ENCODE assay signal across 11 cellular contexts in genomic region chr13:40776232-40776631, GRCh38. TPM values are rescaled to one million over a fixed set of nuclear protein-coding genes. Genes with fewer than 3 reads are reported as not detected.
DNase-seq lines count a peak whose midpoint lies in the region; ATAC-seq and TF ChIP-seq lines count a peak whose summit lies in the region.
"Had no signal": no experiment of that assay in that cellular context is flagged by ENCODE, and none has a peak within 500 bp of the region (broad histone marks: within the 10 kb centered on the region; RNA-seq: fewer than 3 reads in every experiment).

No MANE protein-coding gene starts in this region.

- CTCF ChIA-PET in activated CD4-positive, alpha-beta memory T cell treated with anti-CD3 and anti-CD28 coated beads for 36 hours (lab: Charles Lee), result interaction anchor here (1.0 to 2.6 kb wide), 6 partner anchors 12 to 1090 kb away, joined by 3 to 27 read pairs (median 4); partner anchors contain the start of gene SLC25A15

- peak overlapping the region in 6 of 7 donors; percentile 42 to 98 (median 94) for H3K27ac Mint-ChIP-seq in CD14-positive monocyte
- H3K27ac Mint-ChIP-seq in HFFc6, result peak overlapping the region; percentile 82; the same call in 1 of the 2 replicates
- H3K27ac Mint-ChIP-seq in activated CD4-positive, alpha-beta memory T cell treated with anti-CD3 and anti-CD28 coated beads for 36 hours, result peak overlapping the region; percentile 96
- H3K27ac Mint-ChIP-seq in memory B cell, result no peak overlapping the region

- H3K4me3 Mint-ChIP-seq in CD14-positive monocyte (no peak overlapping the region), HFFc6 (peak overlapping the region; percentile 77), memory B cell (peak overlapping the region; percentile 55)
- H3K4me3 Mint-ChIP-seq in activated CD4-positive, alpha-beta memory T cell treated with anti-CD3 and anti-CD28 coated beads for 36 hours, result peak overlapping the region; percentile 64

- peaks cover 0 to 1% (median 0%) of the 10 kb centered on the region in 3 donors for H3K27me3 Mint-ChIP-seq in CD14-positive monocyte (ENCODE audit: low read depth in 3 of 3)
- H3K27me3 Mint-ChIP-seq in HFFc6 (ENCODE audit: insufficient read depth), result peaks cover 1% of the 10 kb centered on the region; the same call in 1 of the 2 replicates
- no peaks in the 10 kb centered on the region for H3K27me3 Mint-ChIP-seq in activated CD4-positive, alpha-beta memory T cell treated with anti-CD3 and anti-CD28 coated beads for 36 hours
- no peaks in the 10 kb centered on the region for H3K27me3 Mint-ChIP-seq in memory B cell

- ATAC-seq in memory B cell (ENCODE audit: low read depth) (no peak), GM19324 (IDR thresholded peaks at IDR 0.05; ENCODE audit: low FRiP score, unreplicated experiment) (no peak), GM18519 (IDR thresholded peaks at IDR 0.05; ENCODE audit: low FRiP score, unreplicated experiment) (no peak)

- H3K4me1 Mint-ChIP-seq in CD14-positive monocyte, result peaks cover 31% of the 10 kb centered on the region
- peaks cover 26% of the 10 kb centered on the region for H3K4me1 Mint-ChIP-seq in HFFc6 (ENCODE audit: low read depth)
- peaks cover 31% of the 10 kb centered on the region for H3K4me1 Mint-ChIP-seq in activated CD4-positive, alpha-beta memory T cell treated with anti-CD3 and anti-CD28 coated beads for 36 hours (ENCODE audit: low read depth)
- H3K4me1 Mint-ChIP-seq in memory B cell, result peaks cover 13% of the 10 kb centered on the region

- DNase-seq in CD14-positive monocyte (ENCODE audit: low spot score), result no peak
- DNase-seq in HFFc6, result no peak
- DNase-seq in activated CD4-positive, alpha-beta memory T cell treated with anti-CD3 and anti-CD28 coated beads for 36 hours, result peak; percentile 64
- DNase-seq in memory B cell (ENCODE audit: low spot score in 2 of 2), result no peak
- no peak for DNase-seq in HuH-7 (ENCODE audit: low spot score)
- DNase-seq in hepatic stellate cell (ENCODE audit: low spot score), result no peak
- DNase-seq: aorta, NCI-H1105, pancreas had no signal

- POLR2A ChIA-PET in activated CD4-positive, alpha-beta memory T cell treated with anti-CD3 and anti-CD28 coated beads for 36 hours (lab: Charles Lee), result interaction anchor here (0.7 to 0.8 kb wide), 2 partner anchors 12 to 701 kb away, joined by 3 to 4 read pairs; no protein-coding TSS in a partner anchor

- no peak for TF ChIP-seq CTCF in CD14-positive monocyte (IDR thresholded peaks at IDR 0.05)
- no peak for TF ChIP-seq CTCF in HFFc6 (IDR thresholded peaks at IDR 0.05)

- H3K36me3 Mint-ChIP-seq in CD14-positive monocyte (no peaks in the 10 kb centered on the region), HFFc6 (ENCODE audit: low read depth) (no peaks in the 10 kb centered on the region), memory B cell (no peaks in the 10 kb centered on the region)
- H3K36me3 Mint-ChIP-seq in activated CD4-positive, alpha-beta memory T cell treated with anti-CD3 and anti-CD28 coated beads for 36 hours, result no peaks in the 10 kb centered on the region

- H3K9me3 Mint-ChIP-seq in CD14-positive monocyte (no peaks in the 10 kb centered on the region), HFFc6 (no peaks in the 10 kb centered on the region), memory B cell (no peaks in the 10 kb centered on the region)
- no peaks in the 10 kb centered on the region for H3K9me3 Mint-ChIP-seq in activated CD4-positive, alpha-beta memory T cell treated with anti-CD3 and anti-CD28 coated beads for 36 hours

- intact Hi-C loops in CD14-positive monocyte (cut with micrococcal nuclease), result loop anchor here (10.0 kb wide), 4 partner anchors 111 to 1091 kb away; partner anchors contain the start of gene FOXO1 (in 1 of the 2)
- intact Hi-C loops in activated CD4-positive, alpha-beta memory T cell treated with anti-CD3 and anti-CD28 coated beads for 36 hours (cut with micrococcal nuclease), result loop anchor here (2.0 to 10.0 kb wide), 12 partner anchors 109 to 1091 kb away; partner anchors contain the start of genes ELF1, FOXO1, KBTBD6 and WBP4

RNA-seq across cellular contexts. Expression of gene MRPS31, which starts 5.2 kb away (rescaled TPM):
- 10 to 100 TPM in 1 of 2 donors, 1 to 10 TPM in 1; 9.5 to 11.3 TPM for polyA plus RNA-seq in CD14-positive monocyte
- total RNA-seq in HFFc6 (2021; fragmentation: NEBNext Ultra II Directional; extraction: Animal tissue kit (Norgen Biotek cat#: 25700)), result 10 to 100 TPM; 13.9 to 16.5 (median 15.5) TPM
- 10 to 100 TPM; 35.6 to 40.4 TPM for total RNA-seq in activated CD4-positive, alpha-beta memory T cell treated with anti-CD3 and anti-CD28 coated beads for 36 hours

RNA-seq across cellular contexts. Expression of gene SLC25A15, which starts 13.2 kb away (rescaled TPM):
- polyA plus RNA-seq in CD14-positive monocyte, result 1 to 10 TPM in 1 of 2 donors, under 1 TPM in 1; 0.79 to 5.0 TPM
- 10 to 100 TPM; 10.7 to 13.7 (median 12.1) TPM for total RNA-seq in HFFc6 (2021; fragmentation: NEBNext Ultra II Directional; extraction: Animal tissue kit (Norgen Biotek cat#: 25700))
- 10 to 100 TPM; 16.2 to 16.9 TPM for total RNA-seq in activated CD4-positive, alpha-beta memory T cell treated with anti-CD3 and anti-CD28 coated beads for 36 hours

Comparison
In these comparisons a context has a peak if more than half of its experiments do, and no peak if none do; other contexts are left out.
1. H3K4me3 Mint-ChIP-seq: peak in HFFc6 (single experiment), activated CD4-positive, alpha-beta memory T cell treated with anti-CD3 and anti-CD28 coated beads for 36 hours (single experiment) and memory B cell (single experiment); none in CD14-positive monocyte (0 of 2).